23 cellular contexts compared by ENCODE assay signal in genomic region chr7:36613214-36613613, GRCh38.
DNase-seq lines count a peak whose midpoint lies in the region; ATAC-seq and TF ChIP-seq lines count a peak whose summit lies in the region.
"Had no signal": no experiment of that assay in that cellular context is flagged by ENCODE, and none has a peak within 500 bp of the region (broad histone marks: within the 10 kb centered on the region; RNA-seq: fewer than 3 reads in every experiment).

No MANE protein-coding gene starts in this region.

- intact Hi-C loops in activated T-helper 2 cell treated with anti-CD3 and anti-CD28 coated beads, Interferon-gamma antibody, Interleukin-2, Interleukin-4, amounts not matched to agents 10 μg/mL and 5 μg/mL and 100 μg/mL, durations not matched to agents 14 hours and 24 hours and 36 hours (cut with micrococcal nuclease), result no loop called here

- no peak overlapping the region for H4K8ac ChIP-seq in mesenchymal stem cell (ENCODE audit: low read length)

- peaks cover 42% of the 10 kb centered on the region for H3K27me3 Mint-ChIP-seq in CD4-positive, CD25-positive, alpha-beta regulatory T cell
- H3K27me3 Mint-ChIP-seq in activated T-helper 2 cell treated with anti-CD3 and anti-CD28 coated beads, Interferon-gamma antibody, Interleukin-2, Interleukin-4, amounts not matched to agents 10 μg/mL and 5 μg/mL and 100 μg/mL, durations not matched to agents 14 hours and 24 hours and 36 hours (ENCODE audit: low read depth), result no peaks in the 10 kb centered on the region
- H3K27me3 Mint-ChIP-seq in neural crest cell (ENCODE audit: low read depth), result no peaks in the 10 kb centered on the region
- H3K27me3 Mint-ChIP-seq: activated CD8-positive, alpha-beta memory T cell treated with anti-CD3 and anti-CD28 coated beads, Interleukin-2, amount 10 ng/mL, durations not matched to agents 7 days and 5 days; activated naive CD4-positive, alpha-beta T cell treated with anti-CD3 and anti-CD28 coated beads, Interleukin-2, amount 50 U/mL, for 24 hours had no signal

- peaks cover 0 to 4% (median 0%) of the 10 kb centered on the region in 7 donors for H3K9me3 Mint-ChIP-seq in CD4-positive, CD25-positive, alpha-beta regulatory T cell
- no peaks in the 10 kb centered on the region for H3K9me3 Mint-ChIP-seq in activated T-helper 2 cell treated with anti-CD3 and anti-CD28 coated beads, Interferon-gamma antibody, Interleukin-2, Interleukin-4, amounts not matched to agents 10 μg/mL and 5 μg/mL and 100 μg/mL, durations not matched to agents 14 hours and 24 hours and 36 hours
- H3K9me3 Mint-ChIP-seq in neural crest cell, result no peaks in the 10 kb centered on the region
- H3K9me3 Mint-ChIP-seq: activated naive CD4-positive, alpha-beta T cell treated with anti-CD3 and anti-CD28 coated beads, Interleukin-2, amount 50 U/mL, for 24 hours had no signal

- H3K18ac ChIP-seq in mesenchymal stem cell (ENCODE audit: low read depth in 1 of 2, low read length in 2 of 2), result no peak overlapping the region

- no peak overlapping the region for H3K4ac ChIP-seq in mesenchymal stem cell (ENCODE audit: low read depth in 1 of 2, low read length in 2 of 2)

- H3K27me3 ChIP-seq in CD4-positive, CD25-positive, alpha-beta regulatory T cell (ENCODE audit: control insufficient read depth, insufficient read depth, low read length), result no peaks in the 10 kb centered on the region
- H3K27me3 ChIP-seq in H7 (ENCODE audit: control insufficient read depth, insufficient read depth, low read length) (no peaks in the 10 kb centered on the region), mesenchymal stem cell (ENCODE audit: control insufficient read depth in 1 of 2, insufficient read depth in 1 of 2, low read length in 2 of 2) (peaks cover 0 to 62% of the 10 kb centered on the region in 2 experiments)
- H3K27me3 ChIP-seq: foreskin keratinocyte had no signal

- H3K4me2 ChIP-seq in mesenchymal stem cell (ENCODE audit: low read length, poor library complexity, severe bottlenecking), result no peak overlapping the region
- H3K4me2 ChIP-seq: smooth muscle cell had no signal

- no peak overlapping the region for H3K9ac ChIP-seq in mesenchymal stem cell (ENCODE audit: low read length)

- H3K36me3 Mint-ChIP-seq in CD4-positive, CD25-positive, alpha-beta regulatory T cell, result no peaks in the 10 kb centered on the region
- H3K36me3 Mint-ChIP-seq in activated T-helper 2 cell treated with anti-CD3 and anti-CD28 coated beads, Interferon-gamma antibody, Interleukin-2, Interleukin-4, amounts not matched to agents 10 μg/mL and 5 μg/mL and 100 μg/mL, durations not matched to agents 14 hours and 24 hours and 36 hours (ENCODE audit: low read depth), result peaks cover 56% of the 10 kb centered on the region
- H3K36me3 Mint-ChIP-seq in neural crest cell (ENCODE audit: low read depth), result no peaks in the 10 kb centered on the region

- H2BK120ac ChIP-seq in mesenchymal stem cell (ENCODE audit: low read depth, low read length), result no peak overlapping the region

- no peak for DNase-seq in CD4-positive, CD25-positive, alpha-beta regulatory T cell
- DNase-seq in KBM-7, result peak; percentile 4
- DNase-seq in activated T-helper 2 cell treated with anti-CD3 and anti-CD28 coated beads, Interferon-gamma antibody, Interleukin-2, Interleukin-4, amounts not matched to agents 10 μg/mL and 5 μg/mL and 100 μg/mL, durations not matched to agents 14 hours and 24 hours and 36 hours (ENCODE audit: low spot score), result no peak
- DNase-seq in neural crest cell (ENCODE audit: low read depth, low spot score), result no peak
- DNase-seq in NCI-H1417 treated with DMSO at 0.1 percent for 48 hours (lab: John Stamatoyannopoulos, UW), result no peak
- no peak for DNase-seq in H7
- no peak for DNase-seq in mesenchymal stem cell
- DNase-seq: activated CD4-positive, alpha-beta T cell treated with anti-CD3 and anti-CD28 coated beads for 48 hours; activated CD8-positive, alpha-beta memory T cell treated with anti-CD3 and anti-CD28 coated beads, Interleukin-2, amount 10 ng/mL, durations not matched to agents 7 days and 5 days; central memory CD4-positive, alpha-beta T cell; DND-41; foreskin keratinocyte; GOT3; hippocampal formation; NCI-H1417; NCI-H2107; occipital lobe; retina; stimulated activated CD4-positive, alpha-beta T cell treated with anti-CD3 and anti-CD28 coated beads, Interleukin-2, amount 100 ng/mL, for 48 hours; stimulated activated naive CD8-positive, alpha-beta T cell treated with anti-CD3 and anti-CD28 coated beads, Interleukin-15, Interleukin-2, amounts not matched to agents 100 U/mL and 50 U/mL, for 24 hours had no signal

- H3K9me3 ChIP-seq in CD4-positive, CD25-positive, alpha-beta regulatory T cell (ENCODE audit: control insufficient read depth in 2 of 2, low read length in 2 of 2), result no peaks in the 10 kb centered on the region
- no peaks in the 10 kb centered on the region for H3K9me3 ChIP-seq in mesenchymal stem cell (ENCODE audit: control insufficient read depth, low read length)

- 95% methylated on average over 4 of the region's 4 CpGs for WGBS in mesenchymal stem cell

- no peak overlapping the region for H4K91ac ChIP-seq in mesenchymal stem cell (ENCODE audit: low read length)

- peak overlapping the region in 2 of 3 donors; percentile 12 to 15 for H3K27ac Mint-ChIP-seq in CD4-positive, CD25-positive, alpha-beta regulatory T cell
- H3K27ac Mint-ChIP-seq in activated T-helper 2 cell treated with anti-CD3 and anti-CD28 coated beads, Interferon-gamma antibody, Interleukin-2, Interleukin-4, amounts not matched to agents 10 μg/mL and 5 μg/mL and 100 μg/mL, durations not matched to agents 14 hours and 24 hours and 36 hours, result peak overlapping the region; percentile 5
- H3K27ac Mint-ChIP-seq in neural crest cell (ENCODE audit: unreplicated experiment), result peak overlapping the region; percentile 4
- H3K27ac Mint-ChIP-seq: activated CD8-positive, alpha-beta memory T cell treated with anti-CD3 and anti-CD28 coated beads, Interleukin-2, amount 10 ng/mL, durations not matched to agents 7 days and 5 days; activated naive CD4-positive, alpha-beta T cell treated with anti-CD3 and anti-CD28 coated beads, Interleukin-2, amount 50 U/mL, for 24 hours had no signal

- H3K79me1 ChIP-seq in mesenchymal stem cell (replicated peaks; ENCODE audit: low read length, poor library complexity, severe bottlenecking), result no peaks in the 10 kb centered on the region

- H2BK5ac ChIP-seq in mesenchymal stem cell (ENCODE audit: low read depth, low read length, poor library complexity, severe bottlenecking), result no peak overlapping the region

- no peak overlapping the region for H2BK12ac ChIP-seq in mesenchymal stem cell (ENCODE audit: low read length in 2 of 2)

- H2AK5ac ChIP-seq in mesenchymal stem cell (ENCODE audit: low read length, severe bottlenecking), result no peak overlapping the region

- H3K4me3 ChIP-seq in CD4-positive, CD25-positive, alpha-beta regulatory T cell (ENCODE audit: low read depth, low read length), result no peak overlapping the region
- H3K4me3 ChIP-seq in H7 (ENCODE audit: insufficient read depth, low read depth, low read length) (no peak overlapping the region), mesenchymal stem cell (ENCODE audit: insufficient read depth in 1 of 2, low read depth in 1 of 2, low read length in 2 of 2) (no peak overlapping the region)
- H3K4me3 ChIP-seq: smooth muscle cell had no signal

- H3K14ac ChIP-seq in mesenchymal stem cell (ENCODE audit: low read length in 2 of 2), result no peak overlapping the region

- no peak overlapping the region for H3K27ac ChIP-seq in CD4-positive, CD25-positive, alpha-beta regulatory T cell (ENCODE audit: insufficient read depth, low read length, poor library complexity, severe bottlenecking)
- no peak overlapping the region for H3K27ac ChIP-seq in mesenchymal stem cell (ENCODE audit: low read length, poor library complexity, severe bottlenecking)
- H3K27ac ChIP-seq: foreskin keratinocyte had no signal

- no peak for ATAC-seq in CD4-positive, CD25-positive, alpha-beta regulatory T cell (ENCODE audit: low read depth in 2 of 2)
- no peak for ATAC-seq in GM18873 (IDR thresholded peaks at IDR 0.05; ENCODE audit: low FRiP score, unreplicated experiment)
- ATAC-seq: activated CD8-positive, alpha-beta memory T cell treated with anti-CD3 and anti-CD28 coated beads, Interleukin-2, amount 10 ng/mL, durations not matched to agents 7 days and 5 days; foreskin keratinocyte; stimulated activated naive CD8-positive, alpha-beta T cell treated with anti-CD3 and anti-CD28 coated beads, Interleukin-15, Interleukin-2, amounts not matched to agents 100 U/mL and 50 U/mL, for 24 hours had no signal

- H3K23ac ChIP-seq in mesenchymal stem cell (ENCODE audit: low read length in 2 of 2), result no peak overlapping the region

- no peak overlapping the region for H3K4me3 Mint-ChIP-seq in CD4-positive, CD25-positive, alpha-beta regulatory T cell
- H3K4me3 Mint-ChIP-seq in activated T-helper 2 cell treated with anti-CD3 and anti-CD28 coated beads, Interferon-gamma antibody, Interleukin-2, Interleukin-4, amounts not matched to agents 10 μg/mL and 5 μg/mL and 100 μg/mL, durations not matched to agents 14 hours and 24 hours and 36 hours (ENCODE audit: low read depth), result no peak overlapping the region
- no peak overlapping the region for H3K4me3 Mint-ChIP-seq in neural crest cell
- H3K4me3 Mint-ChIP-seq: activated CD8-positive, alpha-beta memory T cell treated with anti-CD3 and anti-CD28 coated beads, Interleukin-2, amount 10 ng/mL, durations not matched to agents 7 days and 5 days; activated naive CD4-positive, alpha-beta T cell treated with anti-CD3 and anti-CD28 coated beads, Interleukin-2, amount 50 U/mL, for 24 hours had no signal

- TF ChIP-seq CTCF in neural crest cell (conservative IDR thresholded peaks at IDR 0.05), result no peak

- no peak overlapping the region for H2BK15ac ChIP-seq in mesenchymal stem cell (ENCODE audit: low read depth, poor library complexity, severe bottlenecking)

- in situ Hi-C loops in KBM-7 (cut with MboI; ENCODE audit: low pct_unique_long_range_greater_than_20kb, low sequenced_read_pairs), result no loop called here

- no peaks in the 10 kb centered on the region for H3K4me1 ChIP-seq in CD4-positive, CD25-positive, alpha-beta regulatory T cell (ENCODE audit: control insufficient read depth, insufficient read depth, low read length, poor library complexity, severe bottlenecking)
- H3K4me1 ChIP-seq in mesenchymal stem cell (ENCODE audit: control insufficient read depth, insufficient read depth, low read depth, low read length), result no peaks in the 10 kb centered on the region
- H3K4me1 ChIP-seq: foreskin keratinocyte had no signal

- no peaks in the 10 kb centered on the region for H3K36me3 ChIP-seq in CD4-positive, CD25-positive, alpha-beta regulatory T cell (ENCODE audit: control insufficient read depth, insufficient read depth, low read length)
- H3K36me3 ChIP-seq in H7 (replicated peaks; ENCODE audit: control insufficient read depth, insufficient read depth, low read length) (no peaks in the 10 kb centered on the region), mesenchymal stem cell (ENCODE audit: control insufficient read depth in 1 of 2, insufficient read depth in 2 of 2, low read depth in 1 of 2, low read length in 2 of 2) (no peaks in the 10 kb centered on the region)

- H2AFZ ChIP-seq in mesenchymal stem cell (ENCODE audit: low read depth, low read length), result no peak overlapping the region

- H3K4me1 Mint-ChIP-seq in CD4-positive, CD25-positive, alpha-beta regulatory T cell, result peaks cover 0 to 5% (median 2%) of the 10 kb centered on the region in 4 donors
- H3K4me1 Mint-ChIP-seq in activated T-helper 2 cell treated with anti-CD3 and anti-CD28 coated beads, Interferon-gamma antibody, Interleukin-2, Interleukin-4, amounts not matched to agents 10 μg/mL and 5 μg/mL and 100 μg/mL, durations not matched to agents 14 hours and 24 hours and 36 hours (ENCODE audit: low read depth), result peaks cover 6% of the 10 kb centered on the region
- H3K4me1 Mint-ChIP-seq in neural crest cell, result peaks cover 9% of the 10 kb centered on the region
